1 cellular context compared by ENCODE assay signal in genomic region chr14:52716160-52716559, GRCh38.
TF ChIP-seq lines count a peak whose summit lies in the region.

No MANE protein-coding gene starts in this region.

TF ChIP-seq in GM12878, 131 proteins besides CTCF, POLR2A, EP300 and RAD21:
- TF ChIP-seq ZBTB33 (IDR thresholded peaks at IDR 0.05), result no peak
- TF ChIP-seq BMI1 (IDR thresholded peaks at IDR 0.05; ENCODE audit: borderline replicate concordance), result no peak
- no peak for TF ChIP-seq CEBPZ (IDR thresholded peaks at IDR 0.05; ENCODE audit: low read depth, low read length)
- no peak for TF ChIP-seq POLR2AphosphoS2 (IDR thresholded peaks at IDR 0.05; ENCODE audit: low read depth, low read length)
- TF ChIP-seq REST (IDR thresholded peaks at IDR 0.05; ENCODE audit: low read depth, low read length), result no peak
- TF ChIP-seq CBX5 (IDR thresholded peaks at IDR 0.05; ENCODE audit: low read depth), result no peak
- no peak for TF ChIP-seq HDAC6 (IDR thresholded peaks at IDR 0.05; ENCODE audit: unreplicated experiment)
- TF ChIP-seq STAT1 (conservative IDR thresholded peaks at IDR 0.05), result no peak
- TF ChIP-seq ELK1 (IDR thresholded peaks at IDR 0.05; ENCODE audit: low read depth, low read length), result no peak
- TF ChIP-seq TARDBP (IDR thresholded peaks at IDR 0.05; ENCODE audit: borderline replicate concordance), result no peak
